8 cellular contexts compared by ENCODE assay signal in the genomic region with DNA sequence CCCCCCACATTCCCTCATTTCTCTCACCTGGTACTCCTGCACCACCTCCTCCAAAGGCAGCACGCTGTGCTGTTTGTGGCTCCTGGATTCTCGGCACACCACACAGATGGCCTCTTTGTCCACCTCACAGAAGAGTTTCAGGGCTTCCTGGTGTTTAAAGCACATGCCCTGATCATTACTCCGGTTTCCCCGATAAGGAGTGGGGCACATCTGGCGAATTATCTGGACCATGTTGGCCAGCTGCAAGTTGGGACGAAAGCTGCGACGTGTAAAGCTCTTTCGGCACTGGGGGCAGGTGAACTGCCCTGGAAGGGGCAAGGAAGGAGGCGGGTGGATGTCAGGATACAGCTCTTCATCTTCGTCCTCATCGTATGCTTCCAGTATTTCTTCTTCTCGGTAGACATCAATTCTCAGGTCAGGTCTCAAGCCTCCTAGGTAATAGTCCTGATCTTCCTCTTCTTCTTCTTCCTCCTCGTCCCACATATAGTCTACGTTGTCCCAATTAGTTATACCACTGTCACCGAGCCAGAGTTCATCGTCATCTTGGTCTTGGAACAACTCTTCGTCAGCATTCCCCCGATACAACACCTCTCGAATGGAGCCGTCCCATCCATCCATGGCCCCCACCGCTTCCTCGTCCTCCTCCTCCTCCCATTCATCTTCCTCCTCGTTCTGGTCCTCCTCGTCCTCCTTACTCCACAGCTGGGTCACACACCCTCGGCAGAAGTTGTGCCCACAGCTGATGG. TPM values are rescaled to one million over a fixed set of nuclear protein-coding genes. Genes with fewer than 3 reads are reported as not detected.
DNase-seq lines count a peak whose midpoint lies in the region; ATAC-seq, FAIRE-seq and TF ChIP-seq lines count a peak whose summit lies in the region.

No MANE protein-coding gene starts in this region.

- H3K9me3 ChIP-seq in SK-N-SH: no peaks in the 10 kb centered on the region

- peak overlapping the region; percentile 72; the same call in 1 of the 2 replicates for H2AFZ ChIP-seq in SK-N-SH (ENCODE audit: low read depth)

- TF ChIP-seq EP300 in SK-N-SH (IDR thresholded peaks at IDR 0.05; ENCODE audit: borderline replicate concordance in 1 of 2, low read depth in 1 of 2, low read length in 1 of 2): no peak

- no peak for TF ChIP-seq RAD21 in SK-N-SH (IDR thresholded peaks at IDR 0.05; ENCODE audit: low read length)

- H3K4me1 ChIP-seq in SK-N-SH (ENCODE audit: control insufficient read depth in 1 of 2, insufficient read depth in 2 of 2, low read depth in 1 of 2, low read length in 1 of 2): peaks cover 0 to 21% of the 10 kb centered on the region in 2 experiments; a peak in 2 of 4 replicates

- H3K4me2 ChIP-seq in SK-N-SH: peak overlapping the region; percentile 100

- H3K4me3 ChIP-seq in SK-N-SH (ENCODE audit: low read depth in 2 of 2, low read length in 1 of 2) (peak overlapping the region; percentile 84 to 97), fibroblast of the aortic adventitia (ENCODE audit: low read depth, low read length) (peak overlapping the region; percentile 93), skeletal muscle cell (ENCODE audit: low read depth, low read length) (peak overlapping the region; percentile 95)

- no peaks in the 10 kb centered on the region for H3K9me2 ChIP-seq in SK-N-SH

- peaks cover 23% of the 10 kb centered on the region in 2 experiments for H3K36me3 ChIP-seq in SK-N-SH (replicated peaks in 1 of 2; ENCODE audit: control insufficient read depth in 1 of 2, insufficient read depth in 2 of 2, low read length in 1 of 2)

- H3F3A ChIP-seq in SK-N-SH (replicated peaks; ENCODE audit: insufficient read depth): peaks cover 11% of the 10 kb centered on the region

- H3K79me2 ChIP-seq in SK-N-SH (ENCODE audit: insufficient read depth): peaks cover 78% of the 10 kb centered on the region

- POLR2A ChIA-PET in SK-N-SH (lab: Yijun Ruan, JAX): interaction anchor here (0.7 to 3.7 kb wide), 5 partner anchors 9 to 38 kb away, joined by 3 to 22 read pairs (median 5); partner anchors contain the start of genes RACK1 and TRIM41

- peak overlapping the region; percentile 100 for H3K9ac ChIP-seq in SK-N-SH

- 3% methylated on average over 26 of the region's 26 CpGs for WGBS in SK-N-SH (ENCODE audit: low lambda C conversion rate)

- peak overlapping the region; percentile 95 to 96; a peak in 3 of 4 replicates for H3K27ac ChIP-seq in SK-N-SH (ENCODE audit: low read depth in 2 of 2, low read length in 1 of 2)

- ATAC-seq in GM18858 (IDR thresholded peaks at IDR 0.05; ENCODE audit: unreplicated experiment): no peak
- ATAC-seq in GM18517 (IDR thresholded peaks at IDR 0.05; ENCODE audit: unreplicated experiment): no peak

- TF ChIP-seq CTCF in SK-N-SH (IDR thresholded peaks at IDR 0.05): no peak
- no peak for TF ChIP-seq CTCF in fibroblast of the aortic adventitia (IDR thresholded peaks at IDR 0.05; ENCODE audit: insufficient read depth, low read length)

- peaks cover 40% of the 10 kb centered on the region for H4K20me1 ChIP-seq in SK-N-SH (ENCODE audit: insufficient read depth)

- no peaks in the 10 kb centered on the region for H3K27me3 ChIP-seq in SK-N-SH (ENCODE audit: insufficient read depth)

- CTCF ChIA-PET in SK-N-SH (lab: Yijun Ruan, JAX): interaction anchor here (0.9 to 1.6 kb wide), 5 partner anchors 10 to 70 kb away, joined by 3 to 5 read pairs (median 3); partner anchors contain the start of gene RACK1

- TF ChIP-seq POLR2A in GM12892 (IDR thresholded peaks at IDR 0.05; ENCODE audit: low read depth, low read length): no peak

- DNase-seq in GM12892 (ENCODE audit: insufficient read length) (no peak), SK-N-SH (peak; percentile 36), fibroblast of the aortic adventitia (ENCODE audit: low read depth) (no peak), skeletal muscle cell (ENCODE audit: low read depth) (no peak), Ammon's horn (ENCODE audit: low spot score) (no peak), SW480 (ENCODE audit: low spot score) (no peak)

- peak; percentile 44 for FAIRE-seq in GM12892 (lab: Jason Lieb, UNC)

TF ChIP-seq in SK-N-SH, 30 proteins besides CTCF, POLR2A, EP300 and RAD21 (continues in another document):
- TF ChIP-seq GABPA (IDR thresholded peaks at IDR 0.05; ENCODE audit: low read depth): no peak
- TF ChIP-seq TEAD4 (IDR thresholded peaks at IDR 0.05; ENCODE audit: borderline replicate concordance, insufficient read depth): no peak
- TF ChIP-seq, protein P1, sequence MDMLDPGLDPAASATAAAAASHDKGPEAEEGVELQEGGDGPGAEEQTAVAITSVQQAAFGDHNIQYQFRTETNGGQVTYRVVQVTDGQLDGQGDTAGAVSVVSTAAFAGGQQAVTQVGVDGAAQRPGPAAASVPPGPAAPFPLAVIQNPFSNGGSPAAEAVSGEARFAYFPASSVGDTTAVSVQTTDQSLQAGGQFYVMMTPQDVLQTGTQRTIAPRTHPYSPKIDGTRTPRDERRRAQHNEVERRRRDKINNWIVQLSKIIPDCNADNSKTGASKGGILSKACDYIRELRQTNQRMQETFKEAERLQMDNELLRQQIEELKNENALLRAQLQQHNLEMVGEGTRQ (IDR thresholded peaks at IDR 0.05; ENCODE audit: borderline replicate concordance, low read depth, low read length): no peak
- no peak for TF ChIP-seq FOXJ3 (CRISPR knock-in tag; IDR thresholded peaks at IDR 0.05)
- TF ChIP-seq MEF2A (IDR thresholded peaks at IDR 0.05; ENCODE audit: borderline replicate concordance, low read depth): no peak
- TF ChIP-seq CHD2 (IDR thresholded peaks at IDR 0.05; ENCODE audit: low read length, partially characterized antibody): no peak
- TF ChIP-seq NFIC (IDR thresholded peaks at IDR 0.05; ENCODE audit: borderline replicate concordance): no peak
- no peak for TF ChIP-seq NRF1 (IDR thresholded peaks at IDR 0.05; ENCODE audit: low read depth, low read length)
- no peak for TF ChIP-seq RFX5 (IDR thresholded peaks at IDR 0.05; ENCODE audit: low read length)
- TF ChIP-seq TAF1 (IDR thresholded peaks at IDR 0.05; ENCODE audit: borderline replicate concordance, low read depth, low read length): no peak
- no peak for TF ChIP-seq MXI1 (IDR thresholded peaks at IDR 0.05; ENCODE audit: low read depth, low read length)
- TF ChIP-seq RXRA (IDR thresholded peaks at IDR 0.05; ENCODE audit: borderline replicate concordance, low read depth): no peak
- no peak for TF ChIP-seq ELF1 (IDR thresholded peaks at IDR 0.05)
- no peak for TF ChIP-seq FOXM1 (IDR thresholded peaks at IDR 0.05; ENCODE audit: low read depth)
- TF ChIP-seq RCOR1 (IDR thresholded peaks at IDR 0.05; ENCODE audit: low read length): no peak
- no peak for TF ChIP-seq REST (IDR thresholded peaks at IDR 0.05; ENCODE audit: low read depth, low read length)

RNA-seq across cellular contexts. Expression of gene TRIM52, which starts 0.8 kb away (rescaled TPM):
- 13.4 TPM for polyA plus RNA-seq in GM12892 (2012; ENCODE audit: missing spikeins)
- 6.4 and 10.6 TPM in 2 replicates for polyA plus RNA-seq in SK-N-SH (2012; rRNA removed)
- 5.2 and 6.2 TPM in 2 replicates for polyA plus RNA-seq in SK-N-SH (2012; cell fraction: cytosol; rRNA removed)
- 34.7 and 38.0 TPM in 2 replicates for polyA plus RNA-seq in SK-N-SH (2012; cell fraction: nucleus; rRNA removed)
- total RNA-seq in fibroblast of the aortic adventitia (ENCODE audit: low replicate concordance): 7.4 and 15.6 TPM in 2 replicates

RNA-seq across cellular contexts. Expression of gene RACK1, which starts 16.4 kb away (rescaled TPM):
- polyA plus RNA-seq in GM12892 (2012; ENCODE audit: missing spikeins): 3,646 TPM
- polyA plus RNA-seq in SK-N-SH (2012; rRNA removed): 4,191 and 4,715 TPM in 2 replicates
- polyA plus RNA-seq in SK-N-SH (2012; cell fraction: cytosol; rRNA removed): 3,130 and 3,829 TPM in 2 replicates
- polyA plus RNA-seq in SK-N-SH (2012; cell fraction: nucleus; rRNA removed): 1,982 and 2,553 TPM in 2 replicates
- 2,117 and 4,931 TPM in 2 replicates for total RNA-seq in fibroblast of the aortic adventitia (ENCODE audit: low replicate concordance)

RNA-seq across cellular contexts. Expression of gene TRIM41, which starts 37.1 kb away (rescaled TPM):
- 12.2 TPM for polyA plus RNA-seq in GM12892 (2012; ENCODE audit: missing spikeins)
- 35.3 and 35.9 TPM in 2 replicates for polyA plus RNA-seq in SK-N-SH (2012; rRNA removed)
- 17.4 and 20.2 TPM in 2 replicates for polyA plus RNA-seq in SK-N-SH (2012; cell fraction: cytosol; rRNA removed)
- polyA plus RNA-seq in SK-N-SH (2012; cell fraction: nucleus; rRNA removed): 123 and 125 TPM in 2 replicates
- total RNA-seq in fibroblast of the aortic adventitia (ENCODE audit: low replicate concordance): 12.7 and 19.1 TPM in 2 replicates

RNA-seq across cellular contexts. Expression of gene TRIM7, which starts 55.2 kb away (rescaled TPM):
- polyA plus RNA-seq in GM12892 (2012; ENCODE audit: missing spikeins): 0.70 TPM
- 2.0 and 3.5 TPM in 2 replicates for polyA plus RNA-seq in SK-N-SH (2012; rRNA removed)
- polyA plus RNA-seq in SK-N-SH (2012; cell fraction: cytosol; rRNA removed): 2.8 and 2.9 TPM in 2 replicates
- polyA plus RNA-seq in SK-N-SH (2012; cell fraction: nucleus; rRNA removed): 2.4 and 3.9 TPM in 2 replicates
- 0.74 and 3.3 TPM in 2 replicates for total RNA-seq in fibroblast of the aortic adventitia (ENCODE audit: low replicate concordance)
